Comparison of ENCODE assay signal across 9 cellular contexts in genomic region chr11:3614742-3615171, GRCh38. TPM values are rescaled to one million over a fixed set of nuclear protein-coding genes. Genes with fewer than 3 reads are reported as not detected.
A peak's percentile ranks its signal among the peaks of the same experiment; 100 is the strongest.
DNase-seq lines count a peak whose midpoint lies in the region; ATAC-seq and TF ChIP-seq lines count a peak whose summit lies in the region.
"Had no signal": no experiment of that assay in that cellular context is flagged by ENCODE, and none has a peak within 500 bp of the region (broad histone marks: within the 10 kb centered on the region; RNA-seq: fewer than 3 reads in every experiment).

No MANE protein-coding gene starts in this region.

- no peak overlapping the region for H3K4me3 ChIP-seq in breast epithelium

- H3K9me3 Mint-ChIP-seq in activated T-cell treated with anti-CD3 and anti-CD28 coated beads, Interleukin-2, amount 50 U/mL, for 72 hours, result no peaks in the 10 kb centered on the region
- H3K9me3 Mint-ChIP-seq in naive thymus-derived CD8-positive, alpha-beta T cell, result peaks cover 0 to 6% (median 3%) of the 10 kb centered on the region in 9 donors

- peaks cover 19% of the 10 kb centered on the region for H3K4me1 Mint-ChIP-seq in activated T-cell treated with anti-CD3 and anti-CD28 coated beads, Interleukin-2, amount 50 U/mL, for 72 hours (ENCODE audit: low read depth)
- peaks cover 11 to 16% (median 14%) of the 10 kb centered on the region in 4 donors for H3K4me1 Mint-ChIP-seq in naive thymus-derived CD8-positive, alpha-beta T cell

- ATAC-seq in GM19023 (IDR thresholded peaks at IDR 0.05; ENCODE audit: unreplicated experiment) (peak; percentile 93), GM19395 (IDR thresholded peaks at IDR 0.05; ENCODE audit: unreplicated experiment) (no peak)
- ATAC-seq in activated T-cell treated with anti-CD3 and anti-CD28 coated beads, Interleukin-2, amount 50 U/mL, for 72 hours (replicated peaks in 1 of 2), result peak; percentile 97 to 99
- ATAC-seq in naive thymus-derived CD8-positive, alpha-beta T cell, result peak; percentile 88 to 93

- intact Hi-C loops in breast epithelium (cut with DNase I; ENCODE audit: low total_unique reads), result no loop called here

- no peak for TF ChIP-seq CTCF in breast epithelium (IDR thresholded peaks at IDR 0.05)

- peak overlapping the region in 1 of 2 donors; percentile 49 for H3K4me3 Mint-ChIP-seq in activated T-cell treated with anti-CD3 and anti-CD28 coated beads, Interleukin-2, amount 50 U/mL, for 72 hours
- H3K4me3 Mint-ChIP-seq in naive thymus-derived CD8-positive, alpha-beta T cell, result peak overlapping the region in 4 of 10 donors; percentile 1 to 39 (median 20)

- no peak overlapping the region for H3K27ac Mint-ChIP-seq in activated T-cell treated with anti-CD3 and anti-CD28 coated beads, Interleukin-2, amount 50 U/mL, for 72 hours
- peak overlapping the region in 3 of 10 donors; percentile 6 to 30 (median 28) for H3K27ac Mint-ChIP-seq in naive thymus-derived CD8-positive, alpha-beta T cell

- peaks cover 0 to 3% of the 10 kb centered on the region in 2 donors for H3K9me3 ChIP-seq in breast epithelium

- no peaks in the 10 kb centered on the region for H3K4me1 ChIP-seq in breast epithelium

- H3K27me3 ChIP-seq in breast epithelium, result no peaks in the 10 kb centered on the region

- H3K27ac ChIP-seq in caudate nucleus (ENCODE audit: low read depth, low read length) (no peak overlapping the region), breast epithelium (no peak overlapping the region)

- no peak for TF ChIP-seq POLR2A in breast epithelium (IDR thresholded peaks at IDR 0.05)

- POLR2A ChIA-PET in naive thymus-derived CD8-positive, alpha-beta T cell (lab: Charles Lee), result no interaction called here

- peaks cover 10% of the 10 kb centered on the region for H3K27me3 Mint-ChIP-seq in activated T-cell treated with anti-CD3 and anti-CD28 coated beads, Interleukin-2, amount 50 U/mL, for 72 hours (ENCODE audit: low read depth)
- peaks cover 0 to 7% (median 0%) of the 10 kb centered on the region in 5 donors for H3K27me3 Mint-ChIP-seq in naive thymus-derived CD8-positive, alpha-beta T cell

- no peaks in the 10 kb centered on the region for H3K36me3 ChIP-seq in breast epithelium

- peak; percentile 58 for DNase-seq in LHCN-M2 (ENCODE audit: low read depth)
- peak; percentile 55 to 70 for DNase-seq in activated T-cell treated with anti-CD3 and anti-CD28 coated beads, Interleukin-2, amount 50 U/mL, for 72 hours
- peak in 5 of 10 donors; percentile 4 to 35 (median 21) for DNase-seq in naive thymus-derived CD8-positive, alpha-beta T cell
- DNase-seq in SHP77 (lab: John Stamatoyannopoulos, UW), result no peak
- DNase-seq in caudate nucleus (lab: John Stamatoyannopoulos, UW), result no peak
- no peak for DNase-seq in breast epithelium (ENCODE audit: low spot score in 2 of 2)

- H3K36me3 Mint-ChIP-seq in activated T-cell treated with anti-CD3 and anti-CD28 coated beads, Interleukin-2, amount 50 U/mL, for 72 hours (ENCODE audit: insufficient read depth in 2 of 2), result no peaks in the 10 kb centered on the region
- peaks cover 0 to 7% (median 4%) of the 10 kb centered on the region in 3 donors for H3K36me3 Mint-ChIP-seq in naive thymus-derived CD8-positive, alpha-beta T cell

RNA-seq across cellular contexts. Expression of gene ART5, which starts 27.0 kb away (rescaled TPM):
- total RNA-seq in LHCN-M2 (2014; rRNA removed) (0.11 TPM in 1 of 2 replicates, not detected in the other), breast epithelium (1 to 10 TPM in 2 of 3 donors, not detected in 1; 1.3 to 3.3 TPM)
- 0.32 TPM for polyA plus RNA-seq in LHCN-M2 (2012)
- not detected for total RNA-seq in activated T-cell treated with anti-CD3 and anti-CD28 coated beads, Interleukin-2, amount 50 U/mL, for 72 hours
- not detected for total RNA-seq in naive thymus-derived CD8-positive, alpha-beta T cell
- not detected for polyA plus RNA-seq in naive thymus-derived CD8-positive, alpha-beta T cell
- total RNA-seq: endothelial cell of umbilical vein had no signal
- polyA plus RNA-seq: endothelial cell of umbilical vein had no signal

RNA-seq across cellular contexts. Expression of gene ART1, which starts 30.2 kb away (rescaled TPM):
- total RNA-seq in LHCN-M2 (2014; rRNA removed) (not detected in 2 replicates), breast epithelium (not detected)
- not detected for polyA plus RNA-seq in LHCN-M2 (2012)
- not detected for total RNA-seq in activated T-cell treated with anti-CD3 and anti-CD28 coated beads, Interleukin-2, amount 50 U/mL, for 72 hours
- total RNA-seq in naive thymus-derived CD8-positive, alpha-beta T cell, result not detected
- polyA plus RNA-seq in naive thymus-derived CD8-positive, alpha-beta T cell, result not detected
- total RNA-seq: endothelial cell of umbilical vein had no signal
- polyA plus RNA-seq: endothelial cell of umbilical vein had no signal

RNA-seq across cellular contexts. Expression of gene CHRNA10, which starts 56.4 kb away (rescaled TPM):
- 0.51 and 0.98 TPM in 2 replicates for total RNA-seq in LHCN-M2 (2014; rRNA removed)
- 0.28 TPM for polyA plus RNA-seq in LHCN-M2 (2012)
- total RNA-seq in activated T-cell treated with anti-CD3 and anti-CD28 coated beads, Interleukin-2, amount 50 U/mL, for 72 hours, result 1 to 10 TPM; 1.9 to 2.8 TPM
- total RNA-seq in naive thymus-derived CD8-positive, alpha-beta T cell, result 1 to 10 TPM; 3.6 to 5.1 TPM
- polyA plus RNA-seq in naive thymus-derived CD8-positive, alpha-beta T cell, result under 1 TPM in 2 of 3 donors, not detected in 1; 0.15 to 0.32 TPM
- total RNA-seq in breast epithelium, result under 1 TPM; 0.48 to 0.88 (median 0.66) TPM

Comparison
In these comparisons a context has a peak if more than half of its experiments do, and no peak if none do; other contexts are left out.
1. DNase-seq: peak in LHCN-M2 (single experiment) and activated T-cell treated with anti-CD3 and anti-CD28 coated beads, Interleukin-2, amount 50 U/mL, for 72 hours (2 of 2); none in SHP77 (0 of 2), caudate nucleus (0 of 61) and breast epithelium (0 of 2).